ENCODE assay signal across 1 cellular context in the genomic region with DNA sequence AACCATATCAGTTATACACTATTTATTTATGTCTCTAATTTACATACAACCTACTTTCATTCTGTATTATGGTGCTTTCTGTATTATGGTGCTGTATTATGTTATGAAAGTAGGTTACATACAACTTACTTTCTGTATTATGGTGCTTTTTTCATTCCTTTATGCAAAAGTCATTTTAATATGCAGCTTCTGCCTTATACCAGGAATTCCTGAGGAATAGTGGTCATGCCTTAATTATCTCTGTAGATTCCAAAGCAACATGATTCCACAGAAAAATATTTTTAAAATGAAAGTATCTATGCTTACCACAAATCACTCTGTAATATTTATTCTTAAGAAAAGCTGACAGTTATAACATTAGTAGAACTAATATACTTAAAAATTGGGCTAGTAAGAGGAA.
TF ChIP-seq lines count a peak whose summit lies in the region.

No MANE protein-coding gene starts in this region.

TF ChIP-seq in IMR-90, 13 proteins besides CTCF, POLR2A, EP300 and RAD21 (continued from another document):
- TF ChIP-seq ELK1 (IDR thresholded peaks at IDR 0.05; ENCODE audit: borderline replicate concordance, low read depth, low read length) (no peak), CEBPB (IDR thresholded peaks at IDR 0.05; ENCODE audit: low read depth, low read length) (no peak), RFX5 (IDR thresholded peaks at IDR 0.05; ENCODE audit: low read depth, low read length) (no peak), RCOR1 (IDR thresholded peaks at IDR 0.05; ENCODE audit: insufficient replicate concordance, low read length) (no peak), NFE2L2 (IDR thresholded peaks at IDR 0.05; ENCODE audit: low read depth, low read length) (no peak), CHD1 (IDR thresholded peaks at IDR 0.05; ENCODE audit: low read depth, low read length) (no peak), FOS (IDR thresholded peaks at IDR 0.05; ENCODE audit: low read depth, low read length) (no peak), MAZ (IDR thresholded peaks at IDR 0.05; ENCODE audit: borderline replicate concordance, low read depth, low read length) (no peak)
- TF ChIP-seq, protein P1, sequence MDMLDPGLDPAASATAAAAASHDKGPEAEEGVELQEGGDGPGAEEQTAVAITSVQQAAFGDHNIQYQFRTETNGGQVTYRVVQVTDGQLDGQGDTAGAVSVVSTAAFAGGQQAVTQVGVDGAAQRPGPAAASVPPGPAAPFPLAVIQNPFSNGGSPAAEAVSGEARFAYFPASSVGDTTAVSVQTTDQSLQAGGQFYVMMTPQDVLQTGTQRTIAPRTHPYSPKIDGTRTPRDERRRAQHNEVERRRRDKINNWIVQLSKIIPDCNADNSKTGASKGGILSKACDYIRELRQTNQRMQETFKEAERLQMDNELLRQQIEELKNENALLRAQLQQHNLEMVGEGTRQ (IDR thresholded peaks at IDR 0.05; ENCODE audit: low read depth, low read length), result no peak
TF ChIP-seq in IMR-90: peak in this region for 0.
